17 cellular contexts compared by ENCODE assay signal in genomic region chr6:157151029-157151428, GRCh38.
DNase-seq lines count a peak whose midpoint lies in the region; ATAC-seq and TF ChIP-seq lines count a peak whose summit lies in the region.
"Had no signal": no experiment of that assay in that cellular context is flagged by ENCODE, and none has a peak within 500 bp of the region (broad histone marks: within the 10 kb centered on the region; RNA-seq: fewer than 3 reads in every experiment).

No MANE protein-coding gene starts in this region.

- H3K79me1 ChIP-seq in mesenchymal stem cell (replicated peaks; ENCODE audit: low read length, poor library complexity, severe bottlenecking), result peaks cover 14% of the 10 kb centered on the region

- H3K9me3 ChIP-seq in CD4-positive, alpha-beta T cell (ENCODE audit: control insufficient read depth, low read length), result no peaks in the 10 kb centered on the region
- H3K9me3 ChIP-seq in mesenchymal stem cell (ENCODE audit: control insufficient read depth, low read length) (no peaks in the 10 kb centered on the region), sigmoid colon (no peaks in the 10 kb centered on the region)
- H3K9me3 ChIP-seq: breast epithelium, stomach had no signal

- peaks cover 84% of the 10 kb centered on the region for H3K36me3 Mint-ChIP-seq in CD4-positive, alpha-beta T cell (ENCODE audit: low read depth)
- H3K36me3 Mint-ChIP-seq in activated T-helper 17 cell treated with anti-CD3 and anti-CD28 coated beads, Interleukin-2, amount 50 U/mL, for 72 hours (ENCODE audit: low read depth), result peaks cover 63% of the 10 kb centered on the region

- 94% methylated on average over 11 of the region's 11 CpGs for WGBS in mesenchymal stem cell
- 96 to 97% methylated on average over 11 of the region's 11 CpGs for WGBS in sigmoid colon, 2 donors

- no peak for ATAC-seq in CD4-positive, alpha-beta T cell (ENCODE audit: poor library complexity)
- ATAC-seq in activated T-helper 17 cell treated with anti-CD3 and anti-CD28 coated beads, Interleukin-2, amount 50 U/mL, for 72 hours (replicated peaks), result no peak
- no peak for ATAC-seq in HG02852 (IDR thresholded peaks at IDR 0.05; ENCODE audit: unreplicated experiment)
- ATAC-seq: sciatic nerve had no signal

- CTCF ChIA-PET in CD4-positive, alpha-beta T cell (lab: Charles Lee), result interaction anchor here (1.4 kb wide), 1 partner anchor 33 kb away, joined by 3 read pairs; no protein-coding TSS in a partner anchor

- H2BK5ac ChIP-seq in mesenchymal stem cell (ENCODE audit: low read depth, low read length, poor library complexity, severe bottlenecking), result no peak overlapping the region

- no peak for DNase-seq in CD4-positive, alpha-beta T cell
- DNase-seq in fibroblast of the aortic adventitia (ENCODE audit: low read depth) (peak; percentile 66), mesenchymal stem cell (no peak), AML-193 (lab: John Stamatoyannopoulos, UW) (no peak), substantia nigra (lab: John Stamatoyannopoulos, UW) (no peak), sigmoid colon (no peak)
- DNase-seq: activated CD4-positive, alpha-beta memory T cell treated with anti-CD3 and anti-CD28 coated beads for 36 hours; activated T-cell treated with anti-CD3 and anti-CD28 coated beads, Interleukin-2, amount 50 U/mL, for 24 hours; islet precursor cell; NCI-H1694; occipital lobe; stomach had no signal

- H3K36me3 ChIP-seq in mesenchymal stem cell (ENCODE audit: control insufficient read depth in 1 of 2, insufficient read depth in 2 of 2, low read depth in 1 of 2, low read length in 2 of 2) (peaks cover 11 to 38% of the 10 kb centered on the region in 2 experiments), sigmoid colon (peaks cover 0 to 16% (median 0%) of the 10 kb centered on the region in 4 donors)
- H3K36me3 ChIP-seq: breast epithelium had no signal

- H3K4me2 ChIP-seq in mesenchymal stem cell (ENCODE audit: low read length, poor library complexity, severe bottlenecking), result no peak overlapping the region

- TF ChIP-seq POLR2A in sigmoid colon (IDR thresholded peaks at IDR 0.05), result no peak

- peak overlapping the region; percentile 35 for H4K8ac ChIP-seq in mesenchymal stem cell (ENCODE audit: low read length)

- POLR2A ChIA-PET in CD4-positive, alpha-beta T cell (lab: Charles Lee), result no interaction called here

- H3K4me3 ChIP-seq in fibroblast of the aortic adventitia (ENCODE audit: low read depth, low read length) (no peak overlapping the region), mesenchymal stem cell (ENCODE audit: insufficient read depth in 1 of 2, low read depth in 1 of 2, low read length in 2 of 2) (no peak overlapping the region), sigmoid colon (no peak overlapping the region)
- H3K4me3 ChIP-seq: breast epithelium, stomach had no signal

- intact Hi-C loops in CD4-positive, alpha-beta T cell (cut with DNase I, micrococcal nuclease), result no loop called here
- intact Hi-C loops in sigmoid colon (cut with DNase I), result no loop called here

- H2BK12ac ChIP-seq in mesenchymal stem cell (ENCODE audit: low read length in 2 of 2), result peak overlapping the region; percentile 49 to 65

- no peak overlapping the region for H3K23ac ChIP-seq in mesenchymal stem cell (ENCODE audit: low read length in 2 of 2)

- no peaks in the 10 kb centered on the region for H3K27me3 ChIP-seq in CD4-positive, alpha-beta T cell (ENCODE audit: control insufficient read depth, insufficient read depth, low read length)
- H3K27me3 ChIP-seq in mesenchymal stem cell (ENCODE audit: control insufficient read depth in 1 of 2, insufficient read depth in 1 of 2, low read length in 2 of 2), result no peaks in the 10 kb centered on the region
- H3K27me3 ChIP-seq in sigmoid colon, result no peaks in the 10 kb centered on the region
- H3K27me3 ChIP-seq: breast epithelium, stomach had no signal

- H3K9me3 Mint-ChIP-seq in CD4-positive, alpha-beta T cell, result no peaks in the 10 kb centered on the region
- no peaks in the 10 kb centered on the region for H3K9me3 Mint-ChIP-seq in activated T-helper 17 cell treated with anti-CD3 and anti-CD28 coated beads, Interleukin-2, amount 50 U/mL, for 72 hours
- H3K9me3 Mint-ChIP-seq: activated CD4-positive, alpha-beta memory T cell treated with anti-CD3 and anti-CD28 coated beads for 36 hours; activated naive CD4-positive, alpha-beta T cell treated with anti-CD3 and anti-CD28 coated beads, Interleukin-2, amount 50 U/mL, for 24 hours; activated T-cell treated with anti-CD3 and anti-CD28 coated beads, Interleukin-2, amount 50 U/mL, for 24 hours had no signal

- TF ChIP-seq EP300 in sigmoid colon (IDR thresholded peaks at IDR 0.05), result no peak

- no peaks in the 10 kb centered on the region for H3K27me3 Mint-ChIP-seq in CD4-positive, alpha-beta T cell
- no peaks in the 10 kb centered on the region for H3K27me3 Mint-ChIP-seq in activated T-helper 17 cell treated with anti-CD3 and anti-CD28 coated beads, Interleukin-2, amount 50 U/mL, for 72 hours
- H3K27me3 Mint-ChIP-seq: activated CD4-positive, alpha-beta memory T cell treated with anti-CD3 and anti-CD28 coated beads for 36 hours; activated naive CD4-positive, alpha-beta T cell treated with anti-CD3 and anti-CD28 coated beads, Interleukin-2, amount 50 U/mL, for 24 hours; activated T-cell treated with anti-CD3 and anti-CD28 coated beads, Interleukin-2, amount 50 U/mL, for 24 hours had no signal

- H3K4me3 Mint-ChIP-seq in CD4-positive, alpha-beta T cell, result no peak overlapping the region
- no peak overlapping the region for H3K4me3 Mint-ChIP-seq in activated T-helper 17 cell treated with anti-CD3 and anti-CD28 coated beads, Interleukin-2, amount 50 U/mL, for 72 hours
- H3K4me3 Mint-ChIP-seq: activated CD4-positive, alpha-beta memory T cell treated with anti-CD3 and anti-CD28 coated beads for 36 hours; activated naive CD4-positive, alpha-beta T cell treated with anti-CD3 and anti-CD28 coated beads, Interleukin-2, amount 50 U/mL, for 24 hours; activated T-cell treated with anti-CD3 and anti-CD28 coated beads, Interleukin-2, amount 50 U/mL, for 24 hours had no signal

- no peak for TF ChIP-seq CTCF in CD4-positive, alpha-beta T cell (IDR thresholded peaks at IDR 0.05)
- TF ChIP-seq CTCF in fibroblast of the aortic adventitia (IDR thresholded peaks at IDR 0.05; ENCODE audit: insufficient read depth, low read length) (no peak), sigmoid colon (IDR thresholded peaks at IDR 0.05) (no peak)

- no peak overlapping the region for H3K4ac ChIP-seq in mesenchymal stem cell (ENCODE audit: low read depth in 1 of 2, low read length in 2 of 2)

- peak overlapping the region; percentile 40 to 63 for H3K18ac ChIP-seq in mesenchymal stem cell (ENCODE audit: low read depth in 1 of 2, low read length in 2 of 2)

- H2AK5ac ChIP-seq in mesenchymal stem cell (ENCODE audit: low read length, severe bottlenecking), result no peak overlapping the region

- no peak overlapping the region for H3K9ac ChIP-seq in mesenchymal stem cell (ENCODE audit: low read length)

- no peak overlapping the region for H3K14ac ChIP-seq in mesenchymal stem cell (ENCODE audit: low read length in 2 of 2)

- peak overlapping the region; percentile 38 for H3K27ac Mint-ChIP-seq in CD4-positive, alpha-beta T cell
- H3K27ac Mint-ChIP-seq in activated T-helper 17 cell treated with anti-CD3 and anti-CD28 coated beads, Interleukin-2, amount 50 U/mL, for 72 hours, result peak overlapping the region; percentile 11
- H3K27ac Mint-ChIP-seq: activated CD4-positive, alpha-beta memory T cell treated with anti-CD3 and anti-CD28 coated beads for 36 hours; activated naive CD4-positive, alpha-beta T cell treated with anti-CD3 and anti-CD28 coated beads, Interleukin-2, amount 50 U/mL, for 24 hours had no signal

- H3K4me1 Mint-ChIP-seq in CD4-positive, alpha-beta T cell (ENCODE audit: low read depth), result peaks cover 19% of the 10 kb centered on the region
- peaks cover 8% of the 10 kb centered on the region for H3K4me1 Mint-ChIP-seq in activated T-helper 17 cell treated with anti-CD3 and anti-CD28 coated beads, Interleukin-2, amount 50 U/mL, for 72 hours

- no peak overlapping the region for H3K27ac ChIP-seq in CD4-positive, alpha-beta T cell (ENCODE audit: low read depth, low read length)
- no peak overlapping the region for H3K27ac ChIP-seq in mesenchymal stem cell (ENCODE audit: low read length, poor library complexity, severe bottlenecking)
- no peak overlapping the region for H3K27ac ChIP-seq in substantia nigra (ENCODE audit: low read depth, low read length, poor library complexity, severe bottlenecking)
- no peak overlapping the region for H3K27ac ChIP-seq in sigmoid colon
- H3K27ac ChIP-seq: breast epithelium, stomach had no signal

- peak overlapping the region; percentile 34 for H4K91ac ChIP-seq in mesenchymal stem cell (ENCODE audit: low read length)

- H2BK120ac ChIP-seq in mesenchymal stem cell (ENCODE audit: low read depth, low read length), result no peak overlapping the region

- H3K4me1 ChIP-seq in mesenchymal stem cell (ENCODE audit: control insufficient read depth, insufficient read depth, low read depth, low read length), result peaks cover 18% of the 10 kb centered on the region
- H3K4me1 ChIP-seq in sigmoid colon, result peaks cover 0 to 33% (median 20%) of the 10 kb centered on the region in 4 donors
- H3K4me1 ChIP-seq: breast epithelium had no signal

- no peak overlapping the region for H2AFZ ChIP-seq in mesenchymal stem cell (ENCODE audit: low read depth, low read length)

- H2BK15ac ChIP-seq in mesenchymal stem cell (ENCODE audit: low read depth, poor library complexity, severe bottlenecking), result peak overlapping the region; percentile 26
